ENCODE assay signal across 18 cellular contexts in genomic region chr1:1127551-1128451, GRCh38. TPM values are rescaled to one million over a fixed set of nuclear protein-coding genes. Genes with fewer than 3 reads are reported as not detected.
DNase-seq lines count a peak whose midpoint lies in the region; ATAC-seq and TF ChIP-seq lines count a peak whose summit lies in the region.
"Had no signal": no experiment of that assay in that cellular context is flagged by ENCODE, and none has a peak within 500 bp of the region (broad histone marks: within the 10 kb centered on the region; RNA-seq: fewer than 3 reads in every experiment).

No MANE protein-coding gene starts in this region.

- H3K9ac ChIP-seq in BLaER1: no peak overlapping the region
- peak overlapping the region; percentile 83 to 97 for H3K9ac ChIP-seq in colonic mucosa (ENCODE audit: low read depth in 2 of 2, low read length in 2 of 2)
- peak overlapping the region; percentile 49 for H3K9ac ChIP-seq in rectal smooth muscle tissue (ENCODE audit: low read length)
- H3K9ac ChIP-seq: SK-N-SH had no signal

- intact Hi-C loops in colonic mucosa (cut with DNase I) (no loop called here), tibial artery (cut with DNase I; ENCODE audit: low total_unique reads) (no loop called here)

- H3K27me3 ChIP-seq in BLaER1 (no peaks in the 10 kb centered on the region), colonic mucosa (no peaks in the 10 kb centered on the region), rectal smooth muscle tissue (ENCODE audit: control insufficient read depth, insufficient read depth, low read length) (no peaks in the 10 kb centered on the region), tibial artery (peaks cover 0 to 46% of the 10 kb centered on the region in 2 donors)
- H3K27me3 ChIP-seq: MG63 had no signal

- H3K27ac ChIP-seq in BLaER1 (0 out of 2 replicates have a peak overlapping the region, but pooled peaks have one; percentile 9), colonic mucosa (peak overlapping the region; percentile 92), rectal smooth muscle tissue (ENCODE audit: low read depth, low read length) (peak overlapping the region; percentile 14), tibial artery (no peak overlapping the region)

- ATAC-seq in HG03135 (IDR thresholded peaks at IDR 0.05; ENCODE audit: unreplicated experiment): no peak
- ATAC-seq in HG02678 (IDR thresholded peaks at IDR 0.05; ENCODE audit: unreplicated experiment): no peak

- no peaks in the 10 kb centered on the region for H3K27me3 Mint-ChIP-seq in mesothelial cell of epicardium (ENCODE audit: low read depth)

- H3K4me2 ChIP-seq in BLaER1: no peak overlapping the region
- H3K4me2 ChIP-seq: GM23338, SK-N-SH had no signal

- TF ChIP-seq CTCF in colonic mucosa (IDR thresholded peaks at IDR 0.05): no peak
- TF ChIP-seq CTCF in mesothelial cell of epicardium (IDR thresholded peaks at IDR 0.05; ENCODE audit: unreplicated experiment): no peak
- TF ChIP-seq CTCF in tibial artery (IDR thresholded peaks at IDR 0.05): no peak

- no peaks in the 10 kb centered on the region for H3K9me3 Mint-ChIP-seq in mesothelial cell of epicardium

- H3K9me3 ChIP-seq in BLaER1 (no peaks in the 10 kb centered on the region), colonic mucosa (no peaks in the 10 kb centered on the region), tibial artery (no peaks in the 10 kb centered on the region)
- H3K9me3 ChIP-seq: MG63, SK-N-SH had no signal

- H3K4me1 ChIP-seq in BLaER1: peaks cover 26% of the 10 kb centered on the region
- H3K4me1 ChIP-seq in colonic mucosa: peaks cover 4% of the 10 kb centered on the region
- H3K4me1 ChIP-seq in rectal smooth muscle tissue (ENCODE audit: control insufficient read depth, insufficient read depth, low read length): no peaks in the 10 kb centered on the region
- H3K4me1 ChIP-seq in tibial artery: peaks cover 0 to under 1% (median 0%) of the 10 kb centered on the region in 4 donors

- H3K4me3 ChIP-seq in BLaER1 (no peak overlapping the region), colonic mucosa (peak overlapping the region; percentile 43), rectal smooth muscle tissue (ENCODE audit: low read length) (peak overlapping the region; percentile 35), tibial artery (no peak overlapping the region)
- H3K4me3 ChIP-seq: GM23338, MG63 had no signal

- TF ChIP-seq POLR2A in erythroblast (IDR thresholded peaks at IDR 0.05; ENCODE audit: low read length): no peak

- H3K36me3 ChIP-seq in BLaER1: no peaks in the 10 kb centered on the region
- no peaks in the 10 kb centered on the region for H3K36me3 ChIP-seq in colonic mucosa
- no peaks in the 10 kb centered on the region for H3K36me3 ChIP-seq in rectal smooth muscle tissue (ENCODE audit: control insufficient read depth, insufficient read depth, low read length)
- H3K36me3 ChIP-seq in tibial artery: no peaks in the 10 kb centered on the region
- H3K36me3 ChIP-seq: MG63 had no signal

- H3K4me1 Mint-ChIP-seq in mesothelial cell of epicardium: peaks cover 22% of the 10 kb centered on the region

- H4K20me1 ChIP-seq in BLaER1: no peaks in the 10 kb centered on the region

- H3K27ac Mint-ChIP-seq in mesothelial cell of epicardium: peak overlapping the region; percentile 67
- H3K27ac Mint-ChIP-seq: GM23338 had no signal

- no peaks in the 10 kb centered on the region for H3K36me3 Mint-ChIP-seq in mesothelial cell of epicardium

- H3K4me3 Mint-ChIP-seq in mesothelial cell of epicardium: no peak overlapping the region
- H3K4me3 Mint-ChIP-seq: GM23338 had no signal

- DNase-seq in colonic mucosa (no peak), mesothelial cell of epicardium (ENCODE audit: low spot score in 2 of 2, unreplicated experiment in 2 of 2) (no peak), erythroblast (lab: John Stamatoyannopoulos, UW) (no peak), tibial artery (no peak)
- DNase-seq: C1 segment of cervical spinal cord, MG63, NCI-H1105 treated with DMSO at 0.1 percent for 48 hours, NCI-H187 treated with DMSO at 0.1 percent for 48 hours, NCI-H446 treated with DMSO at 0.1 percent for 48 hours, NCI-H774, Right ventricle myocardium superior, SK-N-SH had no signal

RNA-seq across cellular contexts. Expression of gene C1orf159, which starts 11.9 kb away (rescaled TPM):
- total RNA-seq in colonic mucosa (10 to 100 TPM; 18.9 to 36.0 TPM), mesothelial cell of epicardium (28.4 to 32.8 TPM (median 31.8 TPM) in 3 replicates)

RNA-seq across cellular contexts. Expression of gene TTLL10, which starts 45.9 kb away (rescaled TPM):
- 1 to 10 TPM in 1 of 2 donors, under 1 TPM in 1; 0.64 to 2.3 TPM for total RNA-seq in colonic mucosa
- total RNA-seq in mesothelial cell of epicardium: 0.32 to 0.47 TPM in 2 of 3 replicates, not detected in the other
- total RNA-seq: A172 had no signal

RNA-seq across cellular contexts. Expression of gene RNF223, which starts 53.7 kb away (rescaled TPM):
- total RNA-seq in colonic mucosa: 1 to 10 TPM; 5.1 to 5.7 TPM
- total RNA-seq in mesothelial cell of epicardium: 0.27 to 0.57 TPM (median 0.40 TPM) in 3 replicates
- total RNA-seq: A172, GM23338, Right ventricle myocardium superior had no signal

Comparison
In these comparisons a context has a peak if more than half of its experiments do, and no peak if none do; other contexts are left out.
1. H3K27ac ChIP-seq: peak in BLaER1 (single experiment), colonic mucosa (single experiment) and rectal smooth muscle tissue (single experiment); none in tibial artery (0 of 2).
2. H3K4me3 ChIP-seq: peak in colonic mucosa (single experiment) and rectal smooth muscle tissue (single experiment); none in BLaER1 (single experiment) and tibial artery (0 of 2).